In the genomic region with DNA sequence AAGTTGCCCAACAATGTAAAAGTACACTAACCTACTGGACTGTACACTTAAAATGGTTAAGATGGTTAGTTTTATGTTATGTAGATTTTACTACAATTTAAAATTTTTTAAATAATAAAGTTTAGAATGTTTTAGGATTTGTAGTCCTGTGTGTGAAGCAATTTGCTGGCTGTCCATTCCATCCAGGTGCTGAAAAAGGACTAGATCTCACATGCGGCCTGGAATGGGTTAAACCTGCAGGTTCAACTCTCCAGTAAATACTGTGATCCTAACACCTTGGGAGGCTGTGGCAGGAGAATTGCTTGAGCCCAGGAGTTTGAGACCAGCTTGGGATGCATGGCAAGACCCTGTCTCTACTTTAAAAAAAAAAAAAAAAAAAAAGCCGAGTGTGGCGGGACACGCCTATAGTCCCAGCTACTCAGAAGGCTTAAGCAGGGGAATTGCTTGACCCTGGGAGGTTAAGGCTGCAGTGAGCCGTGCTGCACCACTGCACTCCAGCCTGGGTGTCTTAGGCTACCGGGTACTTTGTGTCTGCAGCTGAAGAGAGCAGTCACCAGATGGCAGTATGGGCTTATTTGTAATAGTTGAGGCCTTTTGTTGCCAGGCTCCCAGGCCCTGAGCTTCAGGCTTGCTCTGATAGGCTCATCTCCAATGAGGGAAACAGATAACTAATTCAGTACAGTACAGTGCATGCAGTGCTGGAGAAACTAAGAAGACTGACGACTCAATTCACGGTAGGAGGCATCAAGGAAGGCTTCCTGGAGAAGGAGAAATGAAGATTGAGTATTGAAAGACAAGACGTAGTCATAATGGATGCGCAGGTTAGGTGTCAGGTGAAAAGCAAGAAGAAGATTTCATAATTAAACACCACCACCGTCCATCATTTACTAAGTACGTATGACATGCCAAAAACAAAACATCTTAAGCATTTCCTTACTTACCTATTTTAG, we compare ENCODE assay signal across 8 cellular contexts.
DNase-seq lines count a peak whose midpoint lies in the region; ATAC-seq, FAIRE-seq and TF ChIP-seq lines count a peak whose summit lies in the region.

No MANE protein-coding gene starts in this region.

- FAIRE-seq in small intestine (lab: Jason Lieb, UNC) = no peak

- H3K4me3 ChIP-seq in small intestine (ENCODE audit: low read depth in 1 of 2, low read length in 2 of 2) = no peak overlapping the region

- peak overlapping the region in 1 of 7 donors; percentile 8 for H3K27ac Mint-ChIP-seq in CD14-positive monocyte

- no peak overlapping the region for H3K4me3 Mint-ChIP-seq in CD14-positive monocyte

- WGBS in small intestine, 3 donors = 37 to 38% (median 38%) methylated on average over 12 of the region's 12 CpGs

- H3K27ac ChIP-seq in small intestine (ENCODE audit: low read depth in 1 of 2, low read length in 1 of 2) = no peak overlapping the region

- no peaks in the 10 kb centered on the region for H3K36me3 Mint-ChIP-seq in CD14-positive monocyte

- intact Hi-C loops in CD14-positive monocyte (cut with micrococcal nuclease) = no loop called here

- peaks cover 5% of the 10 kb centered on the region for H3K4me1 Mint-ChIP-seq in CD14-positive monocyte

- peak; percentile 45 for TF ChIP-seq CTCF in CD14-positive monocyte (IDR thresholded peaks at IDR 0.05)

- H3K36me3 ChIP-seq in small intestine (ENCODE audit: control insufficient read depth in 2 of 2, insufficient read depth in 2 of 2, low read length in 2 of 2) = no peaks in the 10 kb centered on the region

- H3K4me1 ChIP-seq in small intestine (ENCODE audit: control insufficient read depth in 2 of 2, insufficient read depth in 1 of 2, low read depth in 1 of 2, low read length in 1 of 2) = no peaks in the 10 kb centered on the region

- no peaks in the 10 kb centered on the region for H3K9me3 ChIP-seq in small intestine (ENCODE audit: control insufficient read depth, low read depth)

- H3K27me3 ChIP-seq in small intestine (ENCODE audit: control insufficient read depth in 2 of 2, insufficient read depth in 2 of 2, low read length in 2 of 2) = no peaks in the 10 kb centered on the region

- peaks cover 0 to 3% (median 2%) of the 10 kb centered on the region in 3 donors for H3K27me3 Mint-ChIP-seq in CD14-positive monocyte (ENCODE audit: low read depth in 3 of 3)

- DNase-seq in CD14-positive monocyte (ENCODE audit: low spot score) (no peak), NCI-H1436 treated with DMSO at 0.1 percent for 48 hours (lab: John Stamatoyannopoulos, UW) (peak; percentile 10), SW480 (ENCODE audit: low spot score) (peak; percentile 79), anterior cingulate cortex (lab: John Stamatoyannopoulos, UW) (peak in 44 of 58 donors; percentile 1 to 73 (median 28)), hippocampal formation (lab: John Stamatoyannopoulos, UW) (peak; percentile 48 to 62), small intestine (peak; percentile 65)

- ATAC-seq in GM21360 (IDR thresholded peaks at IDR 0.05; ENCODE audit: unreplicated experiment) (peak; percentile 70), GM21576 (IDR thresholded peaks at IDR 0.05; ENCODE audit: unreplicated experiment) (no peak)

- peaks cover 0 to 2% (median 0%) of the 10 kb centered on the region in 7 donors for H3K9me3 Mint-ChIP-seq in CD14-positive monocyte
